In genomic region chr10:89331487-89331886, GRCh38 we compare ENCODE assay signal across 14 cellular contexts. TPM values are rescaled to one million over a fixed set of nuclear protein-coding genes. Genes with fewer than 3 reads are reported as not detected.
DNase-seq lines count a peak whose midpoint lies in the region; ATAC-seq and TF ChIP-seq lines count a peak whose summit lies in the region.
"Not testable (repeated sequence)": the region's sequence is repeated elsewhere in the genome, so short reads cannot be mapped to it uniquely, and the experiment has no call there.
"Had no signal": no experiment of that assay in that cellular context is flagged by ENCODE, and none has a peak within 500 bp of the region (broad histone marks: within the 10 kb centered on the region; RNA-seq: fewer than 3 reads in every experiment).

No MANE protein-coding gene starts in this region.

- intact Hi-C loops in left lung (cut with DNase I) = not testable (repeated sequence)

- peaks cover 55% of the 10 kb centered on the region for H3K4me1 Mint-ChIP-seq in T-helper 2 cell treated with Interferon-gamma antibody and Interleukin-4, amounts not matched to agents 5 μg/mL and 100 μg/mL, for 36 hours (ENCODE audit: low read depth)
- peaks cover 83% of the 10 kb centered on the region for H3K4me1 Mint-ChIP-seq in activated naive CD4-positive, alpha-beta T cell treated with anti-CD3 and anti-CD28 coated beads, Interleukin-2, amount 50 U/mL, for 24 hours
- peaks cover 62 to 69% of the 10 kb centered on the region in 2 donors for H3K4me1 Mint-ChIP-seq in natural killer cell treated with Interleukin-12 subunit alpha and Interleukin-12 subunit beta and Interleukin-15 and Interleukin-18, amount 100 ng/mL, for 72 hours (ENCODE audit: low read depth in 2 of 2)
- H3K4me1 Mint-ChIP-seq in stimulated activated naive B cell treated with anti-CD40 and anti-IgM and Interleukin-4, amounts not matched to agents 10 μg/mL and 1 μg/mL and 100 μg/mL, for 72 hours = peaks cover 29 to 44% of the 10 kb centered on the region in 2 donors

- H3K4me3 ChIP-seq in GM08714 (ENCODE audit: low read length) = peak overlapping the region; percentile 92; the same call in 1 of the 2 replicates
- peak overlapping the region in 1 of 2 donors; percentile 53 for H3K4me3 ChIP-seq in left lung

- peaks cover 52% of the 10 kb centered on the region for H3K27me3 Mint-ChIP-seq in T-helper 2 cell treated with Interferon-gamma antibody and Interleukin-4, amounts not matched to agents 5 μg/mL and 100 μg/mL, for 36 hours (ENCODE audit: low read depth)
- H3K27me3 Mint-ChIP-seq in activated naive CD4-positive, alpha-beta T cell treated with anti-CD3 and anti-CD28 coated beads, Interleukin-2, amount 50 U/mL, for 24 hours; natural killer cell treated with Interleukin-12 subunit alpha and Interleukin-12 subunit beta and Interleukin-15 and Interleukin-18, amount 100 ng/mL, for 72 hours; stimulated activated naive B cell treated with anti-CD40 and anti-IgM and Interleukin-4, amounts not matched to agents 10 μg/mL and 1 μg/mL and 100 μg/mL, for 72 hours: not testable (repeated sequence)

- H3K4me1 ChIP-seq in left lung = peaks cover 30 to 92% of the 10 kb centered on the region in 2 donors

- H3K9me3 Mint-ChIP-seq in T-helper 2 cell treated with Interferon-gamma antibody and Interleukin-4, amounts not matched to agents 5 μg/mL and 100 μg/mL, for 36 hours; activated naive CD4-positive, alpha-beta T cell treated with anti-CD3 and anti-CD28 coated beads, Interleukin-2, amount 50 U/mL, for 24 hours; natural killer cell treated with Interleukin-12 subunit alpha and Interleukin-12 subunit beta and Interleukin-15 and Interleukin-18, amount 100 ng/mL, for 72 hours; stimulated activated naive B cell treated with anti-CD40 and anti-IgM and Interleukin-4, amounts not matched to agents 10 μg/mL and 1 μg/mL and 100 μg/mL, for 72 hours: not testable (repeated sequence)

- not testable (repeated sequence) for H3K27me3 ChIP-seq in left lung

- H3K36me3 Mint-ChIP-seq in T-helper 2 cell treated with Interferon-gamma antibody and Interleukin-4, amounts not matched to agents 5 μg/mL and 100 μg/mL, for 36 hours (ENCODE audit: low read depth); activated naive CD4-positive, alpha-beta T cell treated with anti-CD3 and anti-CD28 coated beads, Interleukin-2, amount 50 U/mL, for 24 hours; natural killer cell treated with Interleukin-12 subunit alpha and Interleukin-12 subunit beta and Interleukin-15 and Interleukin-18, amount 100 ng/mL, for 72 hours; stimulated activated naive B cell treated with anti-CD40 and anti-IgM and Interleukin-4, amounts not matched to agents 10 μg/mL and 1 μg/mL and 100 μg/mL, for 72 hours: not testable (repeated sequence)

- TF ChIP-seq CTCF in left lung (IDR thresholded peaks at IDR 0.05) = not testable (repeated sequence)

- H3K36me3 ChIP-seq in left lung = not testable (repeated sequence)

- H3K9me3 ChIP-seq in left lung = not testable (repeated sequence)

- not testable (repeated sequence) for H3K27ac Mint-ChIP-seq in T-helper 2 cell treated with Interferon-gamma antibody and Interleukin-4, amounts not matched to agents 5 μg/mL and 100 μg/mL, for 36 hours; activated naive CD4-positive, alpha-beta T cell treated with anti-CD3 and anti-CD28 coated beads, Interleukin-2, amount 50 U/mL, for 24 hours
- peak overlapping the region in 1 of 2 donors; percentile 81 for H3K27ac Mint-ChIP-seq in natural killer cell treated with Interleukin-12 subunit alpha and Interleukin-12 subunit beta and Interleukin-15 and Interleukin-18, amount 100 ng/mL, for 72 hours
- H3K27ac Mint-ChIP-seq in stimulated activated naive B cell treated with anti-CD40 and anti-IgM and Interleukin-4, amounts not matched to agents 10 μg/mL and 1 μg/mL and 100 μg/mL, for 72 hours = peak overlapping the region; percentile 89

- not testable (repeated sequence) for ATAC-seq in left lung; natural killer cell treated with Interleukin-12 subunit alpha and Interleukin-12 subunit beta and Interleukin-15 and Interleukin-18, amount 100 ng/mL, for 72 hours; stimulated activated naive B cell treated with anti-CD40 and anti-IgM and Interleukin-4, amounts not matched to agents 10 μg/mL and 1 μg/mL and 100 μg/mL, for 72 hours (replicated peaks)

- H3K27ac ChIP-seq in cingulate gyrus (ENCODE audit: low read depth, low read length) = peak overlapping the region; percentile 20
- H3K27ac ChIP-seq in left lung = peak overlapping the region; percentile 84 to 88

- not testable (repeated sequence) for DNase-seq in T-helper 2 cell treated with Interferon-gamma antibody and Interleukin-4, amounts not matched to agents 5 μg/mL and 100 μg/mL, for 36 hours (ENCODE audit: low spot score); left lung; natural killer cell treated with Interleukin-12 subunit alpha and Interleukin-12 subunit beta and Interleukin-15 and Interleukin-18, amount 100 ng/mL, for 72 hours (ENCODE audit: low spot score); stimulated activated naive B cell treated with anti-CD40 and anti-IgM and Interleukin-4, amounts not matched to agents 10 μg/mL and 1 μg/mL and 100 μg/mL, for 72 hours

- peak overlapping the region; percentile 85 for H3K4me3 Mint-ChIP-seq in T-helper 2 cell treated with Interferon-gamma antibody and Interleukin-4, amounts not matched to agents 5 μg/mL and 100 μg/mL, for 36 hours
- H3K4me3 Mint-ChIP-seq in activated naive CD4-positive, alpha-beta T cell treated with anti-CD3 and anti-CD28 coated beads, Interleukin-2, amount 50 U/mL, for 24 hours = peak overlapping the region; percentile 82
- H3K4me3 Mint-ChIP-seq in natural killer cell treated with Interleukin-12 subunit alpha and Interleukin-12 subunit beta and Interleukin-15 and Interleukin-18, amount 100 ng/mL, for 72 hours = peak overlapping the region; percentile 88
- H3K4me3 Mint-ChIP-seq in stimulated activated naive B cell treated with anti-CD40 and anti-IgM and Interleukin-4, amounts not matched to agents 10 μg/mL and 1 μg/mL and 100 μg/mL, for 72 hours = peak overlapping the region; percentile 25 to 81

RNA-seq across cellular contexts. Expression of gene IFIT3, which starts 3.7 kb away (rescaled TPM):
- 10 to 100 TPM; 36.2 to 48.9 TPM for total RNA-seq in left lung
- total RNA-seq in natural killer cell treated with Interleukin-12 subunit alpha and Interleukin-12 subunit beta and Interleukin-15 and Interleukin-18, amount 100 ng/mL, for 72 hours = 1 to 10 TPM; 2.6 to 3.0 TPM

RNA-seq across cellular contexts. Expression of gene IFIT2, which starts 29.6 kb away (rescaled TPM):
- 10 to 100 TPM; 18.7 to 26.1 TPM for total RNA-seq in left lung
- total RNA-seq in natural killer cell treated with Interleukin-12 subunit alpha and Interleukin-12 subunit beta and Interleukin-15 and Interleukin-18, amount 100 ng/mL, for 72 hours = 1 to 10 TPM; 1.5 to 1.7 TPM

RNA-seq across cellular contexts. Expression of gene IFIT1B, which starts 46.4 kb away (rescaled TPM):
- not detected for total RNA-seq in left lung
- not detected for total RNA-seq in natural killer cell treated with Interleukin-12 subunit alpha and Interleukin-12 subunit beta and Interleukin-15 and Interleukin-18, amount 100 ng/mL, for 72 hours
- total RNA-seq: Daoy; H1; neural crest cell; PC-3; SJCRH30; suprapubic skin; T-helper 1 cell treated with Interleukin-12 subunit alpha and Interleukin-12 subunit beta and Interleukin-4 antibody, amounts not matched to agents 30 ng/mL and 1 ng/mL, for 36 hours had no signal

Comparison
In these comparisons a context has a peak if more than half of its experiments do, and no peak if none do; other contexts are left out.
1. RNA of gene IFIT3, which starts 3.7 kb away (total RNA-seq): 36.2 to 48.9 TPM in left lung; 2.6 to 3.0 TPM in natural killer cell treated with Interleukin-12 subunit alpha and Interleukin-12 subunit beta and Interleukin-15 and Interleukin-18, amount 100 ng/mL, for 72 hours; every median in the first group is over 4 times any median in the second.
2. RNA of gene IFIT2, which starts 29.6 kb away (total RNA-seq): 18.7 to 26.1 TPM in left lung; 1.5 to 1.7 TPM in natural killer cell treated with Interleukin-12 subunit alpha and Interleukin-12 subunit beta and Interleukin-15 and Interleukin-18, amount 100 ng/mL, for 72 hours; every median in the first group is over 4 times any median in the second.
3. Peak in every context shown above with its lines, with median percentiles within 50 percentile points of each other: H3K4me3 Mint-ChIP-seq.